8 cellular contexts compared by ENCODE assay signal in genomic region chr20:16434087-16434664, GRCh38.
DNase-seq lines count a peak whose midpoint lies in the region; ATAC-seq and TF ChIP-seq lines count a peak whose summit lies in the region.

No MANE protein-coding gene starts in this region.

- no peaks in the 10 kb centered on the region for H3K36me3 ChIP-seq in KMS-11 (ENCODE audit: insufficient read depth)
- H3K36me3 ChIP-seq in transverse colon = peaks cover 0 to 5% (median 0%) of the 10 kb centered on the region in 4 donors

- peaks cover 0 to 4% of the 10 kb centered on the region in 2 donors for H3K9me3 Mint-ChIP-seq in effector memory CD8-positive, alpha-beta T cell
- H3K9me3 Mint-ChIP-seq in naive B cell = peaks cover 0 to under 1% (median 0%) of the 10 kb centered on the region in 7 donors

- H3K27me3 ChIP-seq in KMS-11 (ENCODE audit: insufficient read depth, low read depth) = no peaks in the 10 kb centered on the region
- H3K27me3 ChIP-seq in transverse colon = no peaks in the 10 kb centered on the region

- no peaks in the 10 kb centered on the region for H3K9me3 ChIP-seq in transverse colon

- no peaks in the 10 kb centered on the region for H3K27me3 Mint-ChIP-seq in effector memory CD8-positive, alpha-beta T cell
- no peaks in the 10 kb centered on the region for H3K27me3 Mint-ChIP-seq in naive B cell

- H3K4me1 ChIP-seq in KMS-11 (ENCODE audit: low read depth, poor library complexity, severe bottlenecking) (no peaks in the 10 kb centered on the region), transverse colon (no peaks in the 10 kb centered on the region)

- H2AFZ ChIP-seq in KMS-11 (ENCODE audit: low read depth) = no peak overlapping the region

- no peak for TF ChIP-seq EP300 in transverse colon (IDR thresholded peaks at IDR 0.05; ENCODE audit: low read depth)

- H4K20me1 ChIP-seq in KMS-11 (ENCODE audit: insufficient read depth) = no peaks in the 10 kb centered on the region

- no peaks in the 10 kb centered on the region for H3K79me2 ChIP-seq in KMS-11 (ENCODE audit: insufficient read depth, low read depth)

- no peak overlapping the region for H3K4me3 Mint-ChIP-seq in effector memory CD8-positive, alpha-beta T cell
- no peak overlapping the region for H3K4me3 Mint-ChIP-seq in naive B cell

- H3K27ac Mint-ChIP-seq in effector memory CD8-positive, alpha-beta T cell = no peak overlapping the region
- no peak overlapping the region for H3K27ac Mint-ChIP-seq in naive B cell

- H3K36me3 Mint-ChIP-seq in effector memory CD8-positive, alpha-beta T cell (ENCODE audit: insufficient read depth) = no peaks in the 10 kb centered on the region
- H3K36me3 Mint-ChIP-seq in naive B cell = peaks cover 15 to 31% of the 10 kb centered on the region in 2 donors

- WGBS in transverse colon (ENCODE audit: low coverage in 1 of 2), 2 donors = 70 to 84% methylated on average over 9 to 10 of the region's 10 CpGs

- ATAC-seq in effector memory CD8-positive, alpha-beta T cell (replicated peaks) = no peak
- ATAC-seq in naive B cell (ENCODE audit: low read depth in 2 of 2) = no peak
- no peak for ATAC-seq in HG03135 (IDR thresholded peaks at IDR 0.05; ENCODE audit: unreplicated experiment)

- in situ Hi-C loops in transverse colon (cut with MboI; ENCODE audit: low pct_ligation_motif_present in 1 of 4, low pct_unique_long_range_greater_than_20kb in 1 of 4, low sequenced_read_pairs in 3 of 4) = no loop called here

- no peak overlapping the region for H3K4me2 ChIP-seq in KMS-11

- H3K4me1 Mint-ChIP-seq in effector memory CD8-positive, alpha-beta T cell (ENCODE audit: low read depth in 2 of 2) = no peaks in the 10 kb centered on the region
- H3K4me1 Mint-ChIP-seq in naive B cell = peaks cover 0 to 11% (median 1%) of the 10 kb centered on the region in 3 donors

- no peak overlapping the region for H3K27ac ChIP-seq in KMS-11
- no peak overlapping the region for H3K27ac ChIP-seq in transverse colon

- H3K4me3 ChIP-seq in KMS-11 (IDR thresholded peaks at IDR 0.05; ENCODE audit: insufficient read depth, low read depth, low read length) = no peak overlapping the region
- no peak overlapping the region for H3K4me3 ChIP-seq in WI38 (ENCODE audit: low read depth, low read length)
- H3K4me3 ChIP-seq in transverse colon = no peak overlapping the region

- intact Hi-C loops in transverse colon (cut with DNase I; ENCODE audit: low total_unique reads) = no loop called here

- peak; percentile 32 for DNase-seq in CD1c-positive myeloid dendritic cell (ENCODE audit: extremely low spot score)
- peak; percentile 2 for DNase-seq in GM19238 (ENCODE audit: insufficient read length, low spot score)
- peak; percentile 9 to 35 (median 19) for DNase-seq in effector memory CD8-positive, alpha-beta T cell
- DNase-seq in naive B cell = peak; percentile 25
- peak; percentile 44 for DNase-seq in transverse colon

- peak; percentile 57 for TF ChIP-seq CTCF in KMS-11 (conservative IDR thresholded peaks at IDR 0.05; ENCODE audit: low read depth, low read length)
- peak; percentile 74 for TF ChIP-seq CTCF in WI38 (IDR thresholded peaks at IDR 0.05; ENCODE audit: low read depth, low read length)
- peak; percentile 15 to 59 (median 54) for TF ChIP-seq CTCF in transverse colon (IDR thresholded peaks at IDR 0.05)

- no peak for TF ChIP-seq POLR2A in transverse colon (IDR thresholded peaks at IDR 0.05)

- H3K9ac ChIP-seq in KMS-11 = no peak overlapping the region
